1 cellular context compared by ENCODE assay signal in the genomic region with DNA sequence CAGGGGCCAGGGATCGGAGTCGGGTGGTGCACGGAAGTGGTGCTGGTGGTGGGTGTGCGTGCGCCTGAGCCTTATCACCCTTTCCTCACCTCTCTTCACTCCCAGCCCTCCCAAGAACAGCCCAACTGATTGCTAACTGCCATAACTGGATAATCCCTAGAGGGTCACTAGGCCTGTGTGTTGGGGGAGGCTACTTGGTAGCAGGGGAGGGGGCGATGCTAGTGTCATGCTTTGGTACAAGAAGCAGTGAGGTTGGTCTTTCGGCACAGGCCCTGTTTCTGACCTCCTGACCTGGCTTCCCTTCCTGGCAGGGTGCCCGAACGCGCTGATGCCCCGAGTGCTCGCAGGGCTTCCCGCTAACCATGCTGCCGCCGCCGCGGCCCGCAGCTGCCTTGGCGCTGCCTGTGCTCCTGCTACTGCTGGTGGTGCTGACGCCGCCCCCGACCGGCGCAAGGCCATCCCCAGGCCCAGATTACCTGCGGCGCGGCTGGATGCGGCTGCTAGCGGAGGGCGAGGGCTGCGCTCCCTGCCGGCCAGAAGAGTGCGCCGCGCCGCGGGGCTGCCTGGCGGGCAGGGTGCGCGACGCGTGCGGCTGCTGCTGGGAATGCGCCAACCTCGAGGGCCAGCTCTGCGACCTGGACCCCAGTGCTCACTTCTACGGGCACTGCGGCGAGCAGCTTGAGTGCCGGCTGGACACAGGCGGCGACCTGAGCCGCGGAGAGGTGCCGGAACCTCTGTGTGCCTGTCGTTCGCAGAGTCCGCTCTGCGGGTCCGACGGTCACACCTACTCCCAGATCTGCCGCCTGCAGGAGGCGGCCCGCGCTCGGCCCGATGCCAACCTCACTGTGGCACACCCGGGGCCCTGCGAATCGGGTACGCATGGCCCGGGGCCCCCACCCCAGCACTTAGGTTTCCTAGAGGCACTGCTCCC.
TF ChIP-seq lines count a peak whose summit lies in the region.

No MANE protein-coding gene starts in this region.

TF ChIP-seq in H1, 55 proteins besides CTCF, POLR2A, EP300 and RAD21 (continued from another document):
- TF ChIP-seq, protein P1, sequence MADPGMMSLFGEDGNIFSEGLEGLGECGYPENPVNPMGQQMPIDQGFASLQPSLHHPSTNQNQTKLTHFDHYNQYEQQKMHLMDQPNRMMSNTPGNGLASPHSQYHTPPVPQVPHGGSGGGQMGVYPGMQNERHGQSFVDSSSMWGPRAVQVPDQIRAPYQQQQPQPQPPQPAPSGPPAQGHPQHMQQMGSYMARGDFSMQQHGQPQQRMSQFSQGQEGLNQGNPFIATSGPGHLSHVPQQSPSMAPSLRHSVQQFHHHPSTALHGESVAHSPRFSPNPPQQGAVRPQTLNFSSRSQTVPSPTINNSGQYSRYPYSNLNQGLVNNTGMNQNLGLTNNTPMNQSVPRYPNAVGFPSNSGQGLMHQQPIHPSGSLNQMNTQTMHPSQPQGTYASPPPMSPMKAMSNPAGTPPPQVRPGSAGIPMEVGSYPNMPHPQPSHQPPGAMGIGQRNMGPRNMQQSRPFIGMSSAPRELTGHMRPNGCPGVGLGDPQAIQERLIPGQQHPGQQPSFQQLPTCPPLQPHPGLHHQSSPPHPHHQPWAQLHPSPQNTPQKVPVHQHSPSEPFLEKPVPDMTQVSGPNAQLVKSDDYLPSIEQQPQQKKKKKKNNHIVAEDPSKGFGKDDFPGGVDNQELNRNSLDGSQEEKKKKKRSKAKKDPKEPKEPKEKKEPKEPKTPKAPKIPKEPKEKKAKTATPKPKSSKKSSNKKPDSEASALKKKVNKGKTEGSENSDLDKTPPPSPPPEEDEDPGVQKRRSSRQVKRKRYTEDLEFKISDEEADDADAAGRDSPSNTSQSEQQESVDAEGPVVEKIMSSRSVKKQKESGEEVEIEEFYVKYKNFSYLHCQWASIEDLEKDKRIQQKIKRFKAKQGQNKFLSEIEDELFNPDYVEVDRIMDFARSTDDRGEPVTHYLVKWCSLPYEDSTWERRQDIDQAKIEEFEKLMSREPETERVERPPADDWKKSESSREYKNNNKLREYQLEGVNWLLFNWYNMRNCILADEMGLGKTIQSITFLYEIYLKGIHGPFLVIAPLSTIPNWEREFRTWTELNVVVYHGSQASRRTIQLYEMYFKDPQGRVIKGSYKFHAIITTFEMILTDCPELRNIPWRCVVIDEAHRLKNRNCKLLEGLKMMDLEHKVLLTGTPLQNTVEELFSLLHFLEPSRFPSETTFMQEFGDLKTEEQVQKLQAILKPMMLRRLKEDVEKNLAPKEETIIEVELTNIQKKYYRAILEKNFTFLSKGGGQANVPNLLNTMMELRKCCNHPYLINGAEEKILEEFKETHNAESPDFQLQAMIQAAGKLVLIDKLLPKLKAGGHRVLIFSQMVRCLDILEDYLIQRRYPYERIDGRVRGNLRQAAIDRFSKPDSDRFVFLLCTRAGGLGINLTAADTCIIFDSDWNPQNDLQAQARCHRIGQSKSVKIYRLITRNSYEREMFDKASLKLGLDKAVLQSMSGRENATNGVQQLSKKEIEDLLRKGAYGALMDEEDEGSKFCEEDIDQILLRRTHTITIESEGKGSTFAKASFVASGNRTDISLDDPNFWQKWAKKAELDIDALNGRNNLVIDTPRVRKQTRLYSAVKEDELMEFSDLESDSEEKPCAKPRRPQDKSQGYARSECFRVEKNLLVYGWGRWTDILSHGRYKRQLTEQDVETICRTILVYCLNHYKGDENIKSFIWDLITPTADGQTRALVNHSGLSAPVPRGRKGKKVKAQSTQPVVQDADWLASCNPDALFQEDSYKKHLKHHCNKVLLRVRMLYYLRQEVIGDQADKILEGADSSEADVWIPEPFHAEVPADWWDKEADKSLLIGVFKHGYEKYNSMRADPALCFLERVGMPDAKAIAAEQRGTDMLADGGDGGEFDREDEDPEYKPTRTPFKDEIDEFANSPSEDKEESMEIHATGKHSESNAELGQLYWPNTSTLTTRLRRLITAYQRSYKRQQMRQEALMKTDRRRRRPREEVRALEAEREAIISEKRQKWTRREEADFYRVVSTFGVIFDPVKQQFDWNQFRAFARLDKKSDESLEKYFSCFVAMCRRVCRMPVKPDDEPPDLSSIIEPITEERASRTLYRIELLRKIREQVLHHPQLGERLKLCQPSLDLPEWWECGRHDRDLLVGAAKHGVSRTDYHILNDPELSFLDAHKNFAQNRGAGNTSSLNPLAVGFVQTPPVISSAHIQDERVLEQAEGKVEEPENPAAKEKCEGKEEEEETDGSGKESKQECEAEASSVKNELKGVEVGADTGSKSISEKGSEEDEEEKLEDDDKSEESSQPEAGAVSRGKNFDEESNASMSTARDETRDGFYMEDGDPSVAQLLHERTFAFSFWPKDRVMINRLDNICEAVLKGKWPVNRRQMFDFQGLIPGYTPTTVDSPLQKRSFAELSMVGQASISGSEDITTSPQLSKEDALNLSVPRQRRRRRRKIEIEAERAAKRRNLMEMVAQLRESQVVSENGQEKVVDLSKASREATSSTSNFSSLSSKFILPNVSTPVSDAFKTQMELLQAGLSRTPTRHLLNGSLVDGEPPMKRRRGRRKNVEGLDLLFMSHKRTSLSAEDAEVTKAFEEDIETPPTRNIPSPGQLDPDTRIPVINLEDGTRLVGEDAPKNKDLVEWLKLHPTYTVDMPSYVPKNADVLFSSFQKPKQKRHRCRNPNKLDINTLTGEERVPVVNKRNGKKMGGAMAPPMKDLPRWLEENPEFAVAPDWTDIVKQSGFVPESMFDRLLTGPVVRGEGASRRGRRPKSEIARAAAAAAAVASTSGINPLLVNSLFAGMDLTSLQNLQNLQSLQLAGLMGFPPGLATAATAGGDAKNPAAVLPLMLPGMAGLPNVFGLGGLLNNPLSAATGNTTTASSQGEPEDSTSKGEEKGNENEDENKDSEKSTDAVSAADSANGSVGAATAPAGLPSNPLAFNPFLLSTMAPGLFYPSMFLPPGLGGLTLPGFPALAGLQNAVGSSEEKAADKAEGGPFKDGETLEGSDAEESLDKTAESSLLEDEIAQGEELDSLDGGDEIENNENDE (IDR thresholded peaks at IDR 0.05; ENCODE audit: insufficient replicate concordance, low read length), result no peak
- TF ChIP-seq PHF8 (conservative IDR thresholded peaks at IDR 0.05; ENCODE audit: low read depth, low read length) (no peak), CTBP2 (IDR thresholded peaks at IDR 0.05; ENCODE audit: borderline replicate concordance, insufficient read depth, insufficient read length, low read length) (no peak), KDM4A (IDR thresholded peaks at IDR 0.05; ENCODE audit: low read depth, low read length, severe bottlenecking) (peak; percentile 53), TAF1 (IDR thresholded peaks at IDR 0.05; ENCODE audit: low read depth, low read length) (no peak), ZNF274 (IDR thresholded peaks at IDR 0.05; ENCODE audit: borderline replicate concordance, extremely low read depth, low read length) (no peak), POLR2AphosphoS5 (IDR thresholded peaks at IDR 0.05; ENCODE audit: low read depth, low read length) (no peak), RBBP5 (IDR thresholded peaks at IDR 0.05; ENCODE audit: borderline replicate concordance, low read depth, low read length) (no peak), BCL11A (IDR thresholded peaks at IDR 0.05; ENCODE audit: low read depth in 2 of 2, low read length in 2 of 2) (no peak), TEAD4 (IDR thresholded peaks at IDR 0.05; ENCODE audit: low read depth, low read length) (peak; percentile 30; the same call in 1 of the 2 replicates)
